17 cellular contexts compared by ENCODE assay signal in the genomic region with DNA sequence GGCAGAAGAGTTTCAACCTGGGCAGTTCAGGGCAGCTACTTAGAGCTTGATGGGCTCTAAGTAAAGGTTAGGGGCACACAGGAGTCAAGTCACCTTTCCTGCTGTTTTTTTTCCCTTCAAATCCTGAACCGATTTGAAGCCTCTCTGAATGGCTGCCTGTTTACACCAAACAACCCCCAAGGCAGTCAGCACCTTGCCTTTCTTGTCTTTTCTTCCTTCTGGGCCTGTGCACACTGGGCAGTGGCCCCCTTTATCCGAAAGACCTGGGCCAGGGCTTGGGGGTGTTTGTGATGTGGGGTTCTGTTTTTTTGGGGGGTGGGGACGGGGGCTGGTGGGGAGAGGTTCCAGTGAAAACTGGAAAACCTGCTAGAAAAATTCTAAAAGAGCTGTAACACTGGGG. TPM values are rescaled to one million over a fixed set of nuclear protein-coding genes. Genes with fewer than 3 reads are reported as not detected.
DNase-seq lines count a peak whose midpoint lies in the region; ATAC-seq and TF ChIP-seq lines count a peak whose summit lies in the region.
"Had no signal": no experiment of that assay in that cellular context is flagged by ENCODE, and none has a peak within 500 bp of the region (broad histone marks: within the 10 kb centered on the region; RNA-seq: fewer than 3 reads in every experiment).

No MANE protein-coding gene starts in this region.

- CTCF ChIA-PET in activated naive CD4-positive, alpha-beta T cell treated with anti-CD3 and anti-CD28 coated beads for 36 hours (lab: Charles Lee): interaction anchor here (0.7 to 17.0 kb wide), 6 partner anchors 10 to 199 kb away, joined by 3 to 232 read pairs (median 3); no protein-coding TSS in a partner anchor

- whole genome bisulfite sequencing in upper lobe of left lung, 2 donors: 44 to 58% methylated on average over 3 of the region's 3 CpGs
- 66 to 74% (median 72%) methylated on average over 3 of the region's 3 CpGs for WGBS in psoas muscle, 3 donors

- H3K27me3 Mint-ChIP-seq in activated naive CD4-positive, alpha-beta T cell treated with anti-CD3 and anti-CD28 coated beads for 36 hours (ENCODE audit: low read depth): no peaks in the 10 kb centered on the region
- peaks cover 16 to 28% (median 27%) of the 10 kb centered on the region in 3 donors for H3K27me3 Mint-ChIP-seq in immature natural killer cell (ENCODE audit: low read depth in 3 of 3)

- H3K36me3 ChIP-seq in Peyer's patch: no peaks in the 10 kb centered on the region
- no peaks in the 10 kb centered on the region for H3K36me3 ChIP-seq in upper lobe of left lung
- H3K36me3 ChIP-seq in psoas muscle (ENCODE audit: insufficient read depth in 1 of 2, low read depth in 1 of 2): no peaks in the 10 kb centered on the region
- H3K36me3 ChIP-seq: colonic mucosa, left ventricle myocardium inferior, neural progenitor cell, thoracic aorta had no signal

- H3K4me1 ChIP-seq in Peyer's patch: peaks cover 3 to 28% (median 23%) of the 10 kb centered on the region in 4 donors
- H3K4me1 ChIP-seq in upper lobe of left lung: peaks cover 13 to 22% (median 18%) of the 10 kb centered on the region in 4 donors
- peaks cover 5% of the 10 kb centered on the region for H3K4me1 ChIP-seq in psoas muscle

- no peak for DNase-seq in activated naive CD4-positive, alpha-beta T cell treated with anti-CD3 and anti-CD28 coated beads for 36 hours
- no peak for DNase-seq in activated naive CD4-positive, alpha-beta T cell treated with anti-CD3 and anti-CD28 coated beads, Interleukin-2, amount 50 U/mL, for 16 hours
- no peak for DNase-seq in Peyer's patch
- no peak for DNase-seq in immature natural killer cell
- DNase-seq in upper lobe of left lung: no peak
- no peak for DNase-seq in NK-92 treated with Interleukin-12 subunit alpha and Interleukin-12 subunit beta, amount 100 ng/mL, for 24 hours (lab: John Stamatoyannopoulos, UW)
- DNase-seq in psoas muscle: no peak
- DNase-seq: activated CD4-positive, alpha-beta T cell treated with anti-CD3 and anti-CD28 coated beads, Interleukin-2, amount 50 U/mL, for 4 hours; colonic mucosa; left ventricle myocardium inferior; NCI-H1417; NCI-H446 treated with DMSO at 0.1 percent for 48 hours had no signal

- no peaks in the 10 kb centered on the region for H3K36me3 Mint-ChIP-seq in activated naive CD4-positive, alpha-beta T cell treated with anti-CD3 and anti-CD28 coated beads for 36 hours (ENCODE audit: low read depth)
- no peaks in the 10 kb centered on the region for H3K36me3 Mint-ChIP-seq in immature natural killer cell
- H3K36me3 Mint-ChIP-seq: neural progenitor cell had no signal

- intact Hi-C loops in activated naive CD4-positive, alpha-beta T cell treated with anti-CD3 and anti-CD28 coated beads for 36 hours (cut with micrococcal nuclease): no loop called here
- intact Hi-C loops in psoas muscle (cut with DNase I): no loop called here

- H3K4me1 Mint-ChIP-seq in activated naive CD4-positive, alpha-beta T cell treated with anti-CD3 and anti-CD28 coated beads for 36 hours (ENCODE audit: low read depth): peaks cover 46% of the 10 kb centered on the region
- H3K4me1 Mint-ChIP-seq in immature natural killer cell: peaks cover 86 to 90% of the 10 kb centered on the region in 2 donors

- H3K27me3 ChIP-seq in Peyer's patch (no peaks in the 10 kb centered on the region), upper lobe of left lung (no peaks in the 10 kb centered on the region), psoas muscle (ENCODE audit: insufficient read depth in 3 of 3, low read length in 2 of 3) (peaks cover 0 to 4% (median 0%) of the 10 kb centered on the region in 3 donors)
- H3K27me3 ChIP-seq: colonic mucosa, neural progenitor cell had no signal

- TF ChIP-seq EP300 in upper lobe of left lung (IDR thresholded peaks at IDR 0.05): no peak

- H3K27ac Mint-ChIP-seq in activated naive CD4-positive, alpha-beta T cell treated with anti-CD3 and anti-CD28 coated beads for 36 hours: peak overlapping the region; percentile 65
- H3K27ac Mint-ChIP-seq in immature natural killer cell: peak overlapping the region; percentile 98 to 100 (median 99)

- no peak for TF ChIP-seq POLR2A in Peyer's patch (IDR thresholded peaks at IDR 0.05)
- TF ChIP-seq POLR2A in upper lobe of left lung (IDR thresholded peaks at IDR 0.05): no peak

- H3K9me3 ChIP-seq in Peyer's patch: no peaks in the 10 kb centered on the region
- H3K9me3 ChIP-seq in upper lobe of left lung: no peaks in the 10 kb centered on the region
- H3K9me3 ChIP-seq in psoas muscle: no peaks in the 10 kb centered on the region
- H3K9me3 ChIP-seq: colonic mucosa, left ventricle myocardium inferior, thoracic aorta had no signal

- peak overlapping the region; percentile 47 to 76 (median 58) for H3K27ac ChIP-seq in Peyer's patch
- H3K27ac ChIP-seq in upper lobe of left lung: peak overlapping the region in 3 of 4 donors; percentile 21 to 66 (median 53)
- H3K27ac ChIP-seq in psoas muscle: no peak overlapping the region
- H3K27ac ChIP-seq: colonic mucosa, left ventricle myocardium inferior, neural progenitor cell, thoracic aorta had no signal

- TF ChIP-seq CTCF in Peyer's patch (IDR thresholded peaks at IDR 0.05) (no peak), upper lobe of left lung (IDR thresholded peaks at IDR 0.05) (no peak), psoas muscle (IDR thresholded peaks at IDR 0.05) (no peak)

- ATAC-seq in upper lobe of left lung (ENCODE audit: low FRiP score in 2 of 2) (no peak), GM21717 (IDR thresholded peaks at IDR 0.05; ENCODE audit: unreplicated experiment) (no peak), psoas muscle (no peak)
- ATAC-seq: HepG2 had no signal

- H3K4me3 ChIP-seq in Peyer's patch (no peak overlapping the region), upper lobe of left lung (no peak overlapping the region), psoas muscle (no peak overlapping the region)
- H3K4me3 ChIP-seq: colonic mucosa, left ventricle myocardium inferior, neural progenitor cell, thoracic aorta had no signal

- H3K4me3 Mint-ChIP-seq in activated naive CD4-positive, alpha-beta T cell treated with anti-CD3 and anti-CD28 coated beads for 36 hours: no peak overlapping the region
- H3K4me3 Mint-ChIP-seq in immature natural killer cell: peak overlapping the region; percentile 82 to 86 (median 83)
- H3K4me3 Mint-ChIP-seq: neural progenitor cell had no signal

- no peaks in the 10 kb centered on the region for H3K9me3 Mint-ChIP-seq in activated naive CD4-positive, alpha-beta T cell treated with anti-CD3 and anti-CD28 coated beads for 36 hours
- H3K9me3 Mint-ChIP-seq in immature natural killer cell: no peaks in the 10 kb centered on the region
- H3K9me3 Mint-ChIP-seq: neural progenitor cell had no signal

RNA-seq across cellular contexts. Expression of gene RSPH14, which starts 4.3 kb away (rescaled TPM):
- total RNA-seq in activated naive CD4-positive, alpha-beta T cell treated with anti-CD3 and anti-CD28 coated beads for 36 hours: under 1 TPM; 0.33 to 0.35 TPM
- total RNA-seq in Peyer's patch (not detected), upper lobe of left lung (1 to 10 TPM in 5 of 6 donors, not detected in 1; 1.1 to 5.2 (median 2.7) TPM), psoas muscle (not detected)
- polyA plus RNA-seq in immature natural killer cell (under 1 TPM in 2 of 3 donors, not detected in 1; 0.26 to 0.66 TPM), psoas muscle (not detected)
- total RNA-seq: esophagus mucosa, left ventricle myocardium inferior had no signal

RNA-seq across cellular contexts. Expression of gene RAB36, which starts 7.8 kb away (rescaled TPM):
- not detected for total RNA-seq in activated naive CD4-positive, alpha-beta T cell treated with anti-CD3 and anti-CD28 coated beads for 36 hours
- total RNA-seq in Peyer's patch (1 to 10 TPM in 3 of 4 donors, not detected in 1; 1.0 to 2.5 (median 1.7) TPM), upper lobe of left lung (10 to 100 TPM in 1 of 6 donors, 1 to 10 TPM in 5; 2.6 to 17.5 (median 8.4) TPM), psoas muscle (under 1 TPM; 0.22 to 0.56 (median 0.25) TPM)
- polyA plus RNA-seq in immature natural killer cell (1 to 10 TPM in 2 of 3 donors, not detected in 1; 1.8 to 3.7 TPM), psoas muscle (under 1 TPM in 2 of 3 donors, not detected in 1; 0.05 to 0.08 TPM)

RNA-seq across cellular contexts. Expression of gene BCR, which starts 42.8 kb away (rescaled TPM):
- total RNA-seq in activated naive CD4-positive, alpha-beta T cell treated with anti-CD3 and anti-CD28 coated beads for 36 hours: 10 to 100 TPM; 62.3 to 63.3 TPM
- total RNA-seq in Peyer's patch: 10 to 100 TPM; 55.8 to 86.9 (median 66.1) TPM
- 10 to 100 TPM in 1 of 3 donors, 1 to 10 TPM in 2; 4.1 to 12.5 (median 5.6) TPM for polyA plus RNA-seq in immature natural killer cell
- 100 to 1,000 TPM in 1 of 6 donors, 10 to 100 TPM in 5; 47.1 to 105 (median 68.6) TPM for total RNA-seq in upper lobe of left lung
- total RNA-seq in psoas muscle: 1 to 10 TPM; 6.5 to 7.7 (median 7.0) TPM
- polyA plus RNA-seq in psoas muscle: 1 to 10 TPM; 2.7 to 4.7 (median 4.0) TPM

Comparison
In these comparisons a context has a peak if more than half of its experiments do, and no peak if none do; other contexts are left out.
1. RNA of gene BCR, which starts 42.8 kb away (total RNA-seq): 55.8 to 86.9 TPM in Peyer's patch, 47.1 to 105 TPM in upper lobe of left lung and 62.3 to 63.3 TPM in activated naive CD4-positive, alpha-beta T cell treated with anti-CD3 and anti-CD28 coated beads for 36 hours; 6.5 to 7.7 TPM in psoas muscle; every median in the first group is over 4 times any median in the second.